In the genomic region with DNA sequence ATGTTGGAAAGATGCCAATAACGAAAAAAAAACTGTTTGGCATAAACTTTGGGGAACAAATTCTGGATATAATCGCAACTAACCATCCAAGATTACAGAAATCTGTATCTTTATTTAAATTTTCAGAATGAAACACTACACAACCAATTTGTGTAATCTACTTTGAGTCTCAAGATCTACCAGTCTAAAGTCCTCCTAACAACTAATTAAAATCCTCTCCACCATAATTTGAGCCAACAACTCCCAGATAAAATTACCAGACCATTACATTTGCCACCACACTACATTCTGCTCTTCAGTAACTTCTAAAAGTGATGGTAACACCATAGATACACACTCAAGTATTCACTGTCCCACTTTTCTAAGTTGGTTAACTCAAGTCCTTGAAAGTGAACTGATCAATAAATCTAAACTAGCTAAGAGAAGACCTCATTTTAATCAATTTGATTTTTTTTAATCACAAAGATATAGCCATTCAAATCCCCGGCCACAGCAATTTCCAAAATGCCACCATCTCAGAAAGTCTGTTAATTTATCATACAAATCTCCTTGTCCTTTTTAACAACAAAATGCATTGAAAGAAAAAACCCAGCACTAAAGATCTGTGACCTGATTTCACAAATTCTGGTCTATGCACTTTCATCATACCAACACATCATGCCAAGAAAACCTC, we compare ENCODE assay signal across 1 cellular context.
TF ChIP-seq lines count a peak whose summit lies in the region.

No MANE protein-coding gene starts in this region.

TF ChIP-seq in HCT116, 20 proteins besides CTCF, POLR2A, EP300 and RAD21 (continued from another document):
- TF ChIP-seq, protein P1, sequence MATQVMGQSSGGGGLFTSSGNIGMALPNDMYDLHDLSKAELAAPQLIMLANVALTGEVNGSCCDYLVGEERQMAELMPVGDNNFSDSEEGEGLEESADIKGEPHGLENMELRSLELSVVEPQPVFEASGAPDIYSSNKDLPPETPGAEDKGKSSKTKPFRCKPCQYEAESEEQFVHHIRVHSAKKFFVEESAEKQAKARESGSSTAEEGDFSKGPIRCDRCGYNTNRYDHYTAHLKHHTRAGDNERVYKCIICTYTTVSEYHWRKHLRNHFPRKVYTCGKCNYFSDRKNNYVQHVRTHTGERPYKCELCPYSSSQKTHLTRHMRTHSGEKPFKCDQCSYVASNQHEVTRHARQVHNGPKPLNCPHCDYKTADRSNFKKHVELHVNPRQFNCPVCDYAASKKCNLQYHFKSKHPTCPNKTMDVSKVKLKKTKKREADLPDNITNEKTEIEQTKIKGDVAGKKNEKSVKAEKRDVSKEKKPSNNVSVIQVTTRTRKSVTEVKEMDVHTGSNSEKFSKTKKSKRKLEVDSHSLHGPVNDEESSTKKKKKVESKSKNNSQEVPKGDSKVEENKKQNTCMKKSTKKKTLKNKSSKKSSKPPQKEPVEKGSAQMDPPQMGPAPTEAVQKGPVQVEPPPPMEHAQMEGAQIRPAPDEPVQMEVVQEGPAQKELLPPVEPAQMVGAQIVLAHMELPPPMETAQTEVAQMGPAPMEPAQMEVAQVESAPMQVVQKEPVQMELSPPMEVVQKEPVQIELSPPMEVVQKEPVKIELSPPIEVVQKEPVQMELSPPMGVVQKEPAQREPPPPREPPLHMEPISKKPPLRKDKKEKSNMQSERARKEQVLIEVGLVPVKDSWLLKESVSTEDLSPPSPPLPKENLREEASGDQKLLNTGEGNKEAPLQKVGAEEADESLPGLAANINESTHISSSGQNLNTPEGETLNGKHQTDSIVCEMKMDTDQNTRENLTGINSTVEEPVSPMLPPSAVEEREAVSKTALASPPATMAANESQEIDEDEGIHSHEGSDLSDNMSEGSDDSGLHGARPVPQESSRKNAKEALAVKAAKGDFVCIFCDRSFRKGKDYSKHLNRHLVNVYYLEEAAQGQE (IDR thresholded peaks at IDR 0.05; ENCODE audit: low read depth): no peak
- TF ChIP-seq SRF (IDR thresholded peaks at IDR 0.05; ENCODE audit: low read depth) (no peak), ZFX (IDR thresholded peaks at IDR 0.05) (no peak), EZH2 (IDR thresholded peaks at IDR 0.05) (no peak), YY1 (IDR thresholded peaks at IDR 0.05; ENCODE audit: extremely low read depth, insufficient replicate concordance, low read depth, low read length) (no peak), EGR1 (IDR thresholded peaks at IDR 0.05; ENCODE audit: low read depth) (no peak)
- TF ChIP-seq, protein P2, sequence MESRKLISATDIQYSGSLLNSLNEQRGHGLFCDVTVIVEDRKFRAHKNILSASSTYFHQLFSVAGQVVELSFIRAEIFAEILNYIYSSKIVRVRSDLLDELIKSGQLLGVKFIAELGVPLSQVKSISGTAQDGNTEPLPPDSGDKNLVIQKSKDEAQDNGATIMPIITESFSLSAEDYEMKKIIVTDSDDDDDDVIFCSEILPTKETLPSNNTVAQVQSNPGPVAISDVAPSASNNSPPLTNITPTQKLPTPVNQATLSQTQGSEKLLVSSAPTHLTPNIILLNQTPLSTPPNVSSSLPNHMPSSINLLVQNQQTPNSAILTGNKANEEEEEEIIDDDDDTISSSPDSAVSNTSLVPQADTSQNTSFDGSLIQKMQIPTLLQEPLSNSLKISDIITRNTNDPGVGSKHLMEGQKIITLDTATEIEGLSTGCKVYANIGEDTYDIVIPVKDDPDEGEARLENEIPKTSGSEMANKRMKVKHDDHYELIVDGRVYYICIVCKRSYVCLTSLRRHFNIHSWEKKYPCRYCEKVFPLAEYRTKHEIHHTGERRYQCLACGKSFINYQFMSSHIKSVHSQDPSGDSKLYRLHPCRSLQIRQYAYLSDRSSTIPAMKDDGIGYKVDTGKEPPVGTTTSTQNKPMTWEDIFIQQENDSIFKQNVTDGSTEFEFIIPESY (IDR thresholded peaks at IDR 0.05; ENCODE audit: extremely low read depth, insufficient replicate concordance, low read length): no peak
